In the genomic region with DNA sequence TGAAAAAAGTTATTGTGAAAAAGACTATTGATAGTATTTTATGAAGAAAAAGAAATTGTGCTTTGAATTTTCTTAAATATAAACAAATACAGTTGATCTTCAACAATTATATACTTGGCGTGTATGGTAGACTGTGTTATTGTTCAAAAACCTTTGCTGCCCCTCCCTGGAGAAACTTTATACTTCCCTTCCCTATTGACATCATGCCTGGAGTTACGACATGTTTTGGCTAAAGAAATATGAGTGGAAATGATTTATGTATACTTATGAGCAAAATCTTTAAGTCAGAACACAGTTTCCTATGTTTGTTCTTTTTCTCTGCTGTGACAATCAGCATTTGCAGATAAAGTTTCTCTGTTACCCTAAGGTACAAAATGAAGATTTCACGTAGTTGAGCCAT, we compare ENCODE assay signal across 8 cellular contexts.
A peak's percentile ranks its signal among the peaks of the same experiment; 100 is the strongest.
DNase-seq lines count a peak whose midpoint lies in the region; ATAC-seq and TF ChIP-seq lines count a peak whose summit lies in the region.

No MANE protein-coding gene starts in this region.

- TF ChIP-seq POLR2A in ovary (IDR thresholded peaks at IDR 0.05): no peak

- no peaks in the 10 kb centered on the region for H4K20me1 ChIP-seq in GM23248 (ENCODE audit: insufficient read depth)

- peak; percentile 79 for DNase-seq in GM23248
- DNase-seq in RKO (ENCODE audit: low spot score): peak; percentile 17
- DNase-seq in fibroblast of mammary gland (ENCODE audit: low read depth): peak; percentile 86
- DNase-seq in ovary: no peak
- DNase-seq in islet precursor cell: no peak

- no peak overlapping the region for H3K4me2 ChIP-seq in GM23248 (ENCODE audit: unreplicated experiment)

- no peak overlapping the region for H3K9ac ChIP-seq in GM23248

- TF ChIP-seq EP300 in ovary (IDR thresholded peaks at IDR 0.05): no peak

- ATAC-seq in GM21423 (IDR thresholded peaks at IDR 0.05; ENCODE audit: unreplicated experiment) (no peak), HG03571 (IDR thresholded peaks at IDR 0.05; ENCODE audit: unreplicated experiment) (no peak), HG02610 (IDR thresholded peaks at IDR 0.05; ENCODE audit: unreplicated experiment) (no peak)

- H3K9me3 ChIP-seq in GM23248 (ENCODE audit: low read depth) (no peaks in the 10 kb centered on the region), ovary (no peaks in the 10 kb centered on the region)

- TF ChIP-seq CTCF in fibroblast of mammary gland (conservative IDR thresholded peaks at IDR 0.05; ENCODE audit: control insufficient read depth, insufficient read depth, low read depth, low read length) (peak; percentile 37), ovary (IDR thresholded peaks at IDR 0.05) (peak in 2 of 3 donors; percentile 22 to 43)

- WGBS in GM23248 (ENCODE audit: low coverage in 1 of 2, low lambda C conversion rate in 2 of 2, missing lambda C conversion rate in 2 of 2), 2 experiments: 40 to 47% methylated on average over 3 of the region's 3 CpGs
- WGBS in ovary, 3 donors: 24 to 26% (median 24%) methylated on average over 3 of the region's 3 CpGs

- no peak overlapping the region for H3K27ac ChIP-seq in GM23248
- no peak overlapping the region for H3K27ac ChIP-seq in ovary

- no peaks in the 10 kb centered on the region for H3K9me2 ChIP-seq in GM23248 (ENCODE audit: insufficient read depth)

- H2AFZ ChIP-seq in GM23248: no peak overlapping the region

- H3K4me1 ChIP-seq in GM23248 (ENCODE audit: insufficient read depth): peaks cover 6% of the 10 kb centered on the region; the same call in 1 of the 2 replicates
- no peaks in the 10 kb centered on the region for H3K4me1 ChIP-seq in ovary (ENCODE audit: insufficient read depth)

- intact Hi-C loops in ovary (cut with DNase I): loop anchor here in 2 of 4 donors (5.0 kb wide), 1 partner anchor 339 kb away; no protein-coding TSS in a partner anchor

- in situ Hi-C loops in GM23248 (cut with MboI): loop anchor here (10.0 to 25.0 kb wide), 3 partner anchors 287 to 819 kb away; no protein-coding TSS in a partner anchor

- H3K36me3 ChIP-seq in GM23248 (ENCODE audit: low read depth) (no peaks in the 10 kb centered on the region), ovary (no peaks in the 10 kb centered on the region)

- H3F3A ChIP-seq in GM23248 (ENCODE audit: insufficient read depth): no peaks in the 10 kb centered on the region

- H3K79me2 ChIP-seq in GM23248 (ENCODE audit: insufficient read depth): no peaks in the 10 kb centered on the region

- H3K27me3 ChIP-seq in GM23248 (replicated peaks; ENCODE audit: insufficient read depth): no peaks in the 10 kb centered on the region
- no peaks in the 10 kb centered on the region for H3K27me3 ChIP-seq in ovary

- H3K4me3 ChIP-seq in GM23248 (no peak overlapping the region), fibroblast of mammary gland (ENCODE audit: control insufficient read depth, low read depth, low read length) (no peak overlapping the region), ovary (no peak overlapping the region)

Comparison
In these comparisons a context has a peak if more than half of its experiments do, and no peak if none do; other contexts are left out.
1. DNase-seq: peak in GM23248 (single experiment), RKO (single experiment) and fibroblast of mammary gland (single experiment); none in ovary (0 of 5) and islet precursor cell (single experiment).